Comparison of ENCODE assay signal across 17 cellular contexts in genomic region chr1:160446945-160447600, GRCh38. TPM values are rescaled to one million over a fixed set of nuclear protein-coding genes. Genes with fewer than 3 reads are reported as not detected.
DNase-seq lines count a peak whose midpoint lies in the region; ATAC-seq and TF ChIP-seq lines count a peak whose summit lies in the region.
"Had no signal": no experiment of that assay in that cellular context is flagged by ENCODE, and none has a peak within 500 bp of the region (broad histone marks: within the 10 kb centered on the region; RNA-seq: fewer than 3 reads in every experiment).

No MANE protein-coding gene starts in this region.

- intact Hi-C loops in PC-9 (cut with micrococcal nuclease; ENCODE audit: unreplicated experiment): no loop called here

- no peaks in the 10 kb centered on the region for H3F3A ChIP-seq in PC-9 (ENCODE audit: insufficient read depth, low read depth)

- H3K9me3 Mint-ChIP-seq in activated naive CD4-positive, alpha-beta T cell treated with anti-CD3 and anti-CD28 coated beads, Interleukin-2, amount 10 ng/mL, durations not matched to agents 7 days and 5 days: peaks cover 4% of the 10 kb centered on the region
- H3K9me3 Mint-ChIP-seq in activated naive CD8-positive, alpha-beta T cell (ENCODE audit: low read depth): no peaks in the 10 kb centered on the region
- H3K9me3 Mint-ChIP-seq in stimulated activated naive B cell treated with anti-CD40 and anti-IgM and Interleukin-4, amounts not matched to agents 10 μg/mL and 1 μg/mL and 100 μg/mL, for 72 hours: peaks cover 0 to 2% of the 10 kb centered on the region in 2 donors
- H3K9me3 Mint-ChIP-seq: IgD-negative memory B cell had no signal

- ATAC-seq in stimulated activated naive B cell treated with anti-CD40 and anti-IgM and Interleukin-4, amounts not matched to agents 10 μg/mL and 1 μg/mL and 100 μg/mL, for 72 hours (replicated peaks): no peak

- no peak overlapping the region for H3K4me2 ChIP-seq in PC-9

- H3K79me2 ChIP-seq in PC-9 (ENCODE audit: low read depth): no peaks in the 10 kb centered on the region

- BruUV-seq in PC-9 (replicated peaks; lab: Mats Ljungman, UMichigan): no TSS peak

- H3K4me3 Mint-ChIP-seq in activated naive CD4-positive, alpha-beta T cell treated with anti-CD3 and anti-CD28 coated beads, Interleukin-2, amount 10 ng/mL, durations not matched to agents 7 days and 5 days: no peak overlapping the region
- no peak overlapping the region for H3K4me3 Mint-ChIP-seq in activated naive CD8-positive, alpha-beta T cell
- no peak overlapping the region for H3K4me3 Mint-ChIP-seq in stimulated activated naive B cell treated with anti-CD40 and anti-IgM and Interleukin-4, amounts not matched to agents 10 μg/mL and 1 μg/mL and 100 μg/mL, for 72 hours

- peaks cover 28% of the 10 kb centered on the region for H3K27me3 ChIP-seq in PC-9 (ENCODE audit: insufficient read depth, low read depth)
- H3K27me3 ChIP-seq: pancreas, sigmoid colon had no signal

- POLR2A ChIA-PET in PC-9 (lab: Charles Lee; ENCODE audit: unreplicated experiment): no interaction called here

- no peaks in the 10 kb centered on the region for H3K36me3 ChIP-seq in PC-9 (ENCODE audit: low read depth)
- H3K36me3 ChIP-seq: pancreas, sigmoid colon had no signal

- H4K20me1 ChIP-seq in PC-9 (ENCODE audit: insufficient read depth): no peaks in the 10 kb centered on the region

- no peak overlapping the region for H3K4me3 ChIP-seq in PC-9
- H3K4me3 ChIP-seq: pancreas, sigmoid colon had no signal

- peaks cover 65% of the 10 kb centered on the region for H3K4me1 Mint-ChIP-seq in activated naive CD4-positive, alpha-beta T cell treated with anti-CD3 and anti-CD28 coated beads, Interleukin-2, amount 10 ng/mL, durations not matched to agents 7 days and 5 days
- peaks cover 48% of the 10 kb centered on the region for H3K4me1 Mint-ChIP-seq in activated naive CD8-positive, alpha-beta T cell (ENCODE audit: low read depth)
- H3K4me1 Mint-ChIP-seq in stimulated activated naive B cell treated with anti-CD40 and anti-IgM and Interleukin-4, amounts not matched to agents 10 μg/mL and 1 μg/mL and 100 μg/mL, for 72 hours: peaks cover 40 to 61% of the 10 kb centered on the region in 2 donors

- no peaks in the 10 kb centered on the region for H3K4me1 ChIP-seq in PC-9 (replicated peaks; ENCODE audit: insufficient read depth)
- H3K4me1 ChIP-seq: sigmoid colon had no signal

- no peak for TF ChIP-seq CTCF in PC-9 (conservative IDR thresholded peaks at IDR 0.05)

- H2AFZ ChIP-seq in PC-9: peak overlapping the region; percentile 50; the same call in 1 of the 2 replicates

- DNase-seq in activated naive CD4-positive, alpha-beta T cell treated with anti-CD3 and anti-CD28 coated beads, Interleukin-2, amount 10 ng/mL, durations not matched to agents 7 days and 5 days: no peak
- no peak for DNase-seq in activated naive CD4-positive, alpha-beta T cell treated with anti-CD3 and anti-CD28 coated beads, Interleukin-2, amount 50 U/mL, for 16 hours
- no peak for DNase-seq in PC-9
- no peak for DNase-seq in stimulated activated naive B cell treated with anti-CD40 and anti-IgM and Interleukin-4, amounts not matched to agents 10 μg/mL and 1 μg/mL and 100 μg/mL, for 72 hours
- DNase-seq in NCI-H1105 treated with DMSO at 0.1 percent for 48 hours (lab: John Stamatoyannopoulos, UW): no peak
- DNase-seq in HuH-7 (ENCODE audit: low spot score): no peak
- no peak for DNase-seq in LoVo (ENCODE audit: low spot score)
- DNase-seq: ACHN, NCI-H1092 treated with DMSO at 0.1 percent for 48 hours, NCI-H2107, NCI-H774, pancreas, sigmoid colon had no signal

- peak overlapping the region; percentile 47 for H3K27ac Mint-ChIP-seq in activated naive CD4-positive, alpha-beta T cell treated with anti-CD3 and anti-CD28 coated beads, Interleukin-2, amount 10 ng/mL, durations not matched to agents 7 days and 5 days
- H3K27ac Mint-ChIP-seq in activated naive CD8-positive, alpha-beta T cell: peak overlapping the region; percentile 41
- H3K27ac Mint-ChIP-seq in stimulated activated naive B cell treated with anti-CD40 and anti-IgM and Interleukin-4, amounts not matched to agents 10 μg/mL and 1 μg/mL and 100 μg/mL, for 72 hours: peak overlapping the region; percentile 56
- H3K27ac Mint-ChIP-seq: IgD-negative memory B cell had no signal

- CTCF ChIA-PET in activated naive CD4-positive, alpha-beta T cell treated with anti-CD3 and anti-CD28 coated beads, Interleukin-2, amount 10 ng/mL, durations not matched to agents 7 days and 5 days (lab: Charles Lee): interaction anchor here (1.0 to 1.4 kb wide), 2 partner anchors 16 to 24 kb away, joined by 3 to 6 read pairs; no protein-coding TSS in a partner anchor
- CTCF ChIA-PET in PC-9 (lab: Charles Lee): no interaction called here

- peaks cover 10% of the 10 kb centered on the region for H3K36me3 Mint-ChIP-seq in activated naive CD4-positive, alpha-beta T cell treated with anti-CD3 and anti-CD28 coated beads, Interleukin-2, amount 10 ng/mL, durations not matched to agents 7 days and 5 days
- peaks cover 3% of the 10 kb centered on the region for H3K36me3 Mint-ChIP-seq in activated naive CD8-positive, alpha-beta T cell
- H3K36me3 Mint-ChIP-seq in stimulated activated naive B cell treated with anti-CD40 and anti-IgM and Interleukin-4, amounts not matched to agents 10 μg/mL and 1 μg/mL and 100 μg/mL, for 72 hours: peaks cover 2 to 8% of the 10 kb centered on the region in 2 donors
- H3K36me3 Mint-ChIP-seq: IgD-negative memory B cell had no signal

- no peaks in the 10 kb centered on the region for H3K9me3 ChIP-seq in PC-9 (ENCODE audit: insufficient read depth, low read depth)
- H3K9me3 ChIP-seq: pancreas, sigmoid colon had no signal

- H3K9me2 ChIP-seq in PC-9 (ENCODE audit: insufficient read depth): no peaks in the 10 kb centered on the region

- no peaks in the 10 kb centered on the region for H3K27me3 Mint-ChIP-seq in activated naive CD4-positive, alpha-beta T cell treated with anti-CD3 and anti-CD28 coated beads, Interleukin-2, amount 10 ng/mL, durations not matched to agents 7 days and 5 days
- H3K27me3 Mint-ChIP-seq in activated naive CD8-positive, alpha-beta T cell: no peaks in the 10 kb centered on the region
- H3K27me3 Mint-ChIP-seq in stimulated activated naive B cell treated with anti-CD40 and anti-IgM and Interleukin-4, amounts not matched to agents 10 μg/mL and 1 μg/mL and 100 μg/mL, for 72 hours: no peaks in the 10 kb centered on the region
- H3K27me3 Mint-ChIP-seq: IgD-negative memory B cell had no signal

- no peak overlapping the region for H3K27ac ChIP-seq in PC-9
- H3K27ac ChIP-seq: pancreas, sigmoid colon, VCaP had no signal

RNA-seq across cellular contexts. Expression of gene VANGL2, which starts 46.7 kb away (rescaled TPM):
- total RNA-seq in PC-9 (2021): 11.5 and 12.4 TPM in 2 replicates
- total RNA-seq: dermis microvascular lymphatic vessel endothelial cell had no signal
